Comparison of ENCODE assay signal across 26 cellular contexts in the genomic region with DNA sequence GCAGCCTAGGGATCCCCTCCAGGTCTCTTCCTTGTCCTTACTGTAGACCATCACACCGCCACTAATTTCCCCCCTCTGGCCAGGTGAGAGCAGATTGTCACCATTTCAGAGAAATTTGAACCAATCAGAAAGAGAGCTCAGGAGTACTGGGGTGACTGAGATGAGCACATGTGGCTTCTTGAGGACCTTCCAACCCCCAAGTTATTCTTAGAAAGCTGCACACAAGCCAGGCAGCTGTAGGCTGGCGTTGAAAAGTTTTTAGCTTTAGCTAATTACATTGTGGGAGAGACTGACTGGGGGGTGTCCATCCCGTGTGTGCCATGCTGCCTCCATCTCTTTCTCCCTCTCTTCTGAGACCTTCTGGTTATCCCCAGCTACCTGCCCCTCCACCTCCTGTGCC.
"Had no signal": no experiment of that assay in that cellular context is flagged by ENCODE, and none has a peak within 500 bp of the region (broad histone marks: within the 10 kb centered on the region; RNA-seq: fewer than 3 reads in every experiment).

No MANE protein-coding gene starts in this region.

- H3K4me3 ChIP-seq: SJCRH30 had no signal

- H3K27ac ChIP-seq: SJCRH30, WERI-Rb-1 had no signal

- H3K27me3 ChIP-seq: SJCRH30 had no signal

- H3K9me3 ChIP-seq: SJCRH30, SK-N-SH had no signal

- H3K9ac ChIP-seq: SK-N-SH had no signal

- H3K4me2 ChIP-seq: SK-N-SH had no signal

- ATAC-seq: activated CD4-positive, alpha-beta T cell treated with anti-CD3 and anti-CD28 coated beads for 36 hours; activated T-helper 17 cell treated with anti-CD3 and anti-CD28 coated beads, Interleukin-2, amount 50 U/mL, for 72 hours; Panc1; Right ventricle myocardium inferior had no signal

- H3K36me3 ChIP-seq: SJCRH30, WERI-Rb-1 had no signal

- DNase-seq: activated CD4-positive, alpha-beta memory T cell treated with anti-CD3 and anti-CD28 coated beads, Interleukin-2, amount 10 ng/mL, durations not matched to agents 7 days and 5 days; activated CD4-positive, alpha-beta T cell treated with anti-CD3 and anti-CD28 coated beads for 36 hours; activated CD4-positive, alpha-beta T cell treated with anti-CD3 and anti-CD28 coated beads, Interleukin-2, amount 50 U/mL, for 1 hour; activated gamma-delta T cell; activated naive CD4-positive, alpha-beta T cell treated with anti-CD3 and anti-CD28 coated beads for 36 hours; activated T-cell treated with anti-CD3 and anti-CD28 coated beads for 4 hours; activated T-cell treated with anti-CD3 and anti-CD28 coated beads, Interleukin-2, amount 50 U/mL, for 48 hours; amygdala; KG1; NCI-H1092; NCI-H1417; NCI-H1930; NCI-H345; NCI-H510A; NCI-H526 treated with DMSO at 0.1 percent for 48 hours; NCI-H82; NK-92 treated with Interleukin-12 subunit alpha and Interleukin-12 subunit beta, amount 100 ng/mL, for 24 hours; OCI-M1; RPMI8226; SK-N-SH; T-helper 1 cell; WERI-Rb-1 had no signal
